ENCODE assay signal across 21 cellular contexts in the genomic region with DNA sequence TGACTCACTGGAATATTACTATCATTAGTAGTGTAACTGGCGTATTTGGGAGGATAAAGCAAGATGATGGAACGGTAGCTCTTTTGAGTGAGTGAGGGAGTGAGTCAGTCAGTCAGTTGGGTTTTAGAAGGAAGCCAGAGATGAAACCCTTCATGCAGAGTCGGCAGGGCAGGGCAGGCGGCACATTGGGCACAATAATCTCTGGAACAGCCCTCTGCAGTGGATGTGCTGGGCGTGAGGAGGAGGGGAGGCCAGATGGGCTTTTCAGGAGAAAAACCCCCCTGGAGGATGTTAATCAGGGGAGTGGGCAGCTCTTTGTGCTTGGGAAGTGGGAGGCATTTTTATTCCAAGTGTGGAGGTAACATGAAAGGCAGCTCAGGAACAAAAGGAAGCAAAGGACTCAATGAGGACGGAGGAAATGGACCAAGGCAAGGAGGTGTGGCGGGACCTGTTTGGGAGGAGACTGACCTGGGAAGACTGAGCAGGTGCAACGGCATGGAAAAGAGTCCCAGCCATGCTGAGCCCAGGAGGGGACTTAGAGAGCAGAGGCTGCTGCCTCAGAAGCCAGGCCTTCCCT.
DNase-seq lines count a peak whose midpoint lies in the region; ATAC-seq and TF ChIP-seq lines count a peak whose summit lies in the region.
"Had no signal": no experiment of that assay in that cellular context is flagged by ENCODE, and none has a peak within 500 bp of the region (broad histone marks: within the 10 kb centered on the region; RNA-seq: fewer than 3 reads in every experiment).

No MANE protein-coding gene starts in this region.

- peak overlapping the region; percentile 30 for H3K27ac ChIP-seq in endodermal cell (ENCODE audit: low read depth, low read length)
- H3K27ac ChIP-seq: coronary artery, pancreas, thoracic aorta had no signal

- peaks cover 39% of the 10 kb centered on the region for H3K4me1 ChIP-seq in ES-I3 (ENCODE audit: insufficient read depth, low read length)
- peaks cover 3% of the 10 kb centered on the region for H3K4me1 ChIP-seq in endodermal cell (ENCODE audit: control insufficient read depth, insufficient read depth, low read length)
- no peaks in the 10 kb centered on the region for H3K4me1 ChIP-seq in mucosa of descending colon (ENCODE audit: low read depth)

- peaks cover 2% of the 10 kb centered on the region for H3K36me3 Mint-ChIP-seq in endodermal cell (ENCODE audit: low read depth)
- H3K36me3 Mint-ChIP-seq: activated naive CD4-positive, alpha-beta T cell treated with anti-CD3 and anti-CD28 coated beads, Interleukin-2, amount 50 U/mL, for 72 hours had no signal

- intact Hi-C loops in mucosa of descending colon (cut with DNase I, micrococcal nuclease), result no loop called here

- H3K27ac Mint-ChIP-seq in endodermal cell, result no peak overlapping the region

- TF ChIP-seq CTCF in endodermal cell (conservative IDR thresholded peaks at IDR 0.05) (no peak), mucosa of descending colon (IDR thresholded peaks at IDR 0.05) (no peak)

- H3K9me3 Mint-ChIP-seq in endodermal cell, result peaks cover 2% of the 10 kb centered on the region

- H3K9ac ChIP-seq in ES-I3 (ENCODE audit: low read depth, low read length) (peak overlapping the region; percentile 28), endodermal cell (ENCODE audit: extremely low read depth, low read length, poor library complexity, severe bottlenecking) (no peak overlapping the region)

- H3K4me1 Mint-ChIP-seq in endodermal cell, result peaks cover 17% of the 10 kb centered on the region

- H3K9me3 ChIP-seq in ES-I3 (ENCODE audit: control insufficient read depth, insufficient read depth, low read length) (no peaks in the 10 kb centered on the region), endodermal cell (ENCODE audit: control insufficient read depth, low read length) (no peaks in the 10 kb centered on the region), mucosa of descending colon (no peaks in the 10 kb centered on the region)
- H3K9me3 ChIP-seq: pancreas, thoracic aorta had no signal

- H3K4me3 ChIP-seq in endodermal cell (ENCODE audit: low read length), result no peak overlapping the region
- H3K4me3 ChIP-seq in mucosa of descending colon, result no peak overlapping the region
- H3K4me3 ChIP-seq: coronary artery, pancreas, thoracic aorta had no signal

- 62 to 64% methylated on average over 5 to 8 of the region's 8 CpGs for WGBS in endodermal cell (ENCODE audit: insufficient coverage in 1 of 2, insufficient read length in 1 of 2), 2 experiments

- peaks cover 6% of the 10 kb centered on the region for H3K27me3 Mint-ChIP-seq in endodermal cell (ENCODE audit: insufficient read depth)

- H3K36me3 ChIP-seq in ES-I3 (ENCODE audit: insufficient read depth, low read length) (no peaks in the 10 kb centered on the region), endodermal cell (ENCODE audit: control insufficient read depth, insufficient read depth, low read length) (no peaks in the 10 kb centered on the region), mucosa of descending colon (ENCODE audit: low read depth) (no peaks in the 10 kb centered on the region)
- H3K36me3 ChIP-seq: pancreas, thoracic aorta had no signal

- DNase-seq in NCI-H187 treated with DMSO at 0.1 percent for 48 hours (lab: John Stamatoyannopoulos, UW) (peak; percentile 81), endodermal cell (peak; percentile 83), mucosa of descending colon (no peak), NOMO-1 (lab: John Stamatoyannopoulos, UW; ENCODE audit: unreplicated experiment in 2 of 2) (no peak), NCI-H128 (lab: John Stamatoyannopoulos, UW; ENCODE audit: unreplicated experiment) (no peak)
- no peak for DNase-seq in activated effector memory CD4-positive, alpha-beta T cell treated with anti-CD3 and anti-CD28 coated beads, Interleukin-2, amount 50 U/mL, for 16 hours
- DNase-seq: activated CD4-positive, CD25-positive, alpha-beta regulatory T cell treated with anti-CD3 and anti-CD28 coated beads, Interleukin-2, amount 50 U/mL, for 72 hours; AML-193; COR-L47; erythroblast; NCI-H2107; pancreas; SHP77; stimulated activated CD4-positive, alpha-beta T cell treated with anti-CD3 and anti-CD28 coated beads, Interleukin-4, amount 100 ng/mL, for 24 hours; stimulated activated CD8-positive, alpha-beta memory T cell treated with anti-CD3 and anti-CD28 coated beads, Interleukin-4, amount 100 ng/mL, for 48 hours had no signal

- ATAC-seq in mucosa of descending colon, result peak; percentile 26
- ATAC-seq in GM18873 (IDR thresholded peaks at IDR 0.05; ENCODE audit: low FRiP score, unreplicated experiment), result no peak
- ATAC-seq: left lobe of liver, pancreas had no signal

- no peaks in the 10 kb centered on the region for H3K27me3 ChIP-seq in endodermal cell (ENCODE audit: control insufficient read depth, insufficient read depth, low read length, poor library complexity, severe bottlenecking)
- H3K27me3 ChIP-seq: pancreas had no signal

- H3K4me3 Mint-ChIP-seq in endodermal cell, result no peak overlapping the region

Comparison
In these comparisons a context has a peak if more than half of its experiments do, and no peak if none do; other contexts are left out.
1. DNase-seq: peak in NCI-H187 treated with DMSO at 0.1 percent for 48 hours (single experiment) and endodermal cell (single experiment); none in mucosa of descending colon (0 of 3), NOMO-1 (0 of 2), NCI-H128 (single experiment) and activated effector memory CD4-positive, alpha-beta T cell treated with anti-CD3 and anti-CD28 coated beads, Interleukin-2, amount 50 U/mL, for 16 hours (single experiment).